ENCODE assay signal across 13 cellular contexts in genomic region chr11:65777241-65777640, GRCh38. TPM values are rescaled to one million over a fixed set of nuclear protein-coding genes. Genes with fewer than 3 reads are reported as not detected.
DNase-seq lines count a peak whose midpoint lies in the region; ATAC-seq and TF ChIP-seq lines count a peak whose summit lies in the region.
"Had no signal": no experiment of that assay in that cellular context is flagged by ENCODE, and none has a peak within 500 bp of the region (broad histone marks: within the 10 kb centered on the region; RNA-seq: fewer than 3 reads in every experiment).

No MANE protein-coding gene starts in this region.

- DNase-seq in CD1c-positive myeloid dendritic cell (ENCODE audit: extremely low spot score) = peak; percentile 13
- DNase-seq in activated CD8-positive, alpha-beta T cell treated with anti-CD3 and anti-CD28 coated beads for 36 hours = no peak
- peak; percentile 6 to 56 for DNase-seq in lower leg skin (ENCODE audit: low spot score in 2 of 2)
- DNase-seq in NK-92 (lab: John Stamatoyannopoulos, UW; ENCODE audit: unreplicated experiment) = no peak
- DNase-seq in left ventricle myocardium inferior = no peak
- DNase-seq in SKM-1 treated with dmso at 0.1 percent for 144 hours (lab: John Stamatoyannopoulos, UW; ENCODE audit: unreplicated experiment) = no peak
- no peak for DNase-seq in psoas muscle
- DNase-seq: GM23248, hypothalamus, Karpas-422, NCI-H1694 treated with DMSO at 0.1 percent for 48 hours, NCI-H510A had no signal

- H3K4me3 ChIP-seq in lower leg skin (ENCODE audit: low read depth, poor library complexity, severe bottlenecking) = no peak overlapping the region
- H3K4me3 ChIP-seq in skin epidermis = no peak overlapping the region
- H3K4me3 ChIP-seq in left ventricle myocardium inferior = no peak overlapping the region
- H3K4me3 ChIP-seq in psoas muscle = no peak overlapping the region
- H3K4me3 ChIP-seq: GM23248 had no signal

- peaks cover 27% of the 10 kb centered on the region for H3K4me1 Mint-ChIP-seq in activated CD8-positive, alpha-beta T cell treated with anti-CD3 and anti-CD28 coated beads for 36 hours (ENCODE audit: low read depth)

- intact Hi-C loops in activated CD8-positive, alpha-beta T cell treated with anti-CD3 and anti-CD28 coated beads for 36 hours (cut with micrococcal nuclease) = no loop called here
- intact Hi-C loops in lower leg skin (cut with DNase I; ENCODE audit: low total_unique reads) (loop anchor here (10.0 kb wide), 2 partner anchors 48 to 62 kb away; partner anchors contain the start of gene KAT5), left ventricle myocardium inferior (cut with micrococcal nuclease) (no loop called here), psoas muscle (cut with DNase I) (loop anchor here in 1 of 2 donors (5.0 kb wide), 1 partner anchor 210 kb away; no protein-coding TSS in a partner anchor)

- WGBS in lower leg skin, 2 donors = 83 to 88% methylated on average over 8 of the region's 8 CpGs
- WGBS in psoas muscle, 3 donors = 87% methylated on average over 8 of the region's 8 CpGs

- H3K9me3 Mint-ChIP-seq in activated CD8-positive, alpha-beta T cell treated with anti-CD3 and anti-CD28 coated beads for 36 hours = no peaks in the 10 kb centered on the region

- ATAC-seq in activated CD8-positive, alpha-beta T cell treated with anti-CD3 and anti-CD28 coated beads for 36 hours = no peak
- ATAC-seq in psoas muscle = no peak

- no peak for TF ChIP-seq POLR2A in lower leg skin (IDR thresholded peaks at IDR 0.05)

- peaks cover 18% of the 10 kb centered on the region for H3K36me3 Mint-ChIP-seq in activated CD8-positive, alpha-beta T cell treated with anti-CD3 and anti-CD28 coated beads for 36 hours (ENCODE audit: low read depth)

- CTCF ChIA-PET in activated CD8-positive, alpha-beta T cell treated with anti-CD3 and anti-CD28 coated beads for 36 hours (lab: Charles Lee) = interaction anchor here (1.1 to 12.0 kb wide), 6 partner anchors 13 to 72 kb away, joined by 3 to 235 read pairs (median 4); partner anchors contain the start of genes KAT5 and RNASEH2C

- no peaks in the 10 kb centered on the region for H3K27me3 ChIP-seq in left ventricle myocardium inferior (ENCODE audit: low read depth)
- no peaks in the 10 kb centered on the region for H3K27me3 ChIP-seq in psoas muscle (ENCODE audit: insufficient read depth in 3 of 3, low read length in 2 of 3)

- no peaks in the 10 kb centered on the region for H3K27me3 Mint-ChIP-seq in activated CD8-positive, alpha-beta T cell treated with anti-CD3 and anti-CD28 coated beads for 36 hours

- peaks cover 34% of the 10 kb centered on the region for H3K4me1 ChIP-seq in left ventricle myocardium inferior
- H3K4me1 ChIP-seq in psoas muscle = peaks cover 20% of the 10 kb centered on the region

- H3K36me3 ChIP-seq in left ventricle myocardium inferior (peaks cover 22% of the 10 kb centered on the region), psoas muscle (ENCODE audit: insufficient read depth in 1 of 2, low read depth in 1 of 2) (peaks cover 0 to 33% of the 10 kb centered on the region in 2 donors)

- peak overlapping the region; percentile 40 for H3K27ac Mint-ChIP-seq in activated CD8-positive, alpha-beta T cell treated with anti-CD3 and anti-CD28 coated beads for 36 hours

- TF ChIP-seq CTCF in activated CD8-positive, alpha-beta T cell treated with anti-CD3 and anti-CD28 coated beads for 36 hours (IDR thresholded peaks at IDR 0.05) = no peak
- TF ChIP-seq CTCF in lower leg skin (IDR thresholded peaks at IDR 0.05) (no peak), left ventricle myocardium inferior (IDR thresholded peaks at IDR 0.05; ENCODE audit: borderline replicate concordance) (no peak), psoas muscle (IDR thresholded peaks at IDR 0.05) (no peak)

- H3K4me3 Mint-ChIP-seq in activated CD8-positive, alpha-beta T cell treated with anti-CD3 and anti-CD28 coated beads for 36 hours = no peak overlapping the region

- POLR2A ChIA-PET in activated CD8-positive, alpha-beta T cell treated with anti-CD3 and anti-CD28 coated beads for 36 hours (lab: Charles Lee) = interaction anchor here (0.5 to 1.4 kb wide), 3 partner anchors 10 to 61 kb away, joined by 3 to 6 read pairs (median 3); no protein-coding TSS in a partner anchor

- H3K9me3 ChIP-seq in left ventricle myocardium inferior (replicated peaks) (no peaks in the 10 kb centered on the region), psoas muscle (no peaks in the 10 kb centered on the region)

- H3K27ac ChIP-seq in skin epidermis (peak overlapping the region in 15 of 21 experiments; percentile 12 to 82 (median 55)), left ventricle myocardium inferior (replicated peaks) (no peak overlapping the region), psoas muscle (no peak overlapping the region)
- H3K27ac ChIP-seq: GM23248 had no signal

RNA-seq across cellular contexts. Expression of gene AP5B1, which starts 3.5 kb away (rescaled TPM):
- 10 to 100 TPM; 30.9 to 31.1 TPM for total RNA-seq in activated CD8-positive, alpha-beta T cell treated with anti-CD3 and anti-CD28 coated beads for 36 hours
- 10 to 100 TPM; 32.2 to 44.3 (median 39.7) TPM for total RNA-seq in lower leg skin
- total RNA-seq in left ventricle myocardium inferior = 5.4 TPM
- total RNA-seq in psoas muscle = 10 to 100 TPM in 2 of 4 donors, 1 to 10 TPM in 2; 8.8 to 16.3 (median 12.7) TPM
- polyA plus RNA-seq in psoas muscle = 10 to 100 TPM in 1 of 3 donors, 1 to 10 TPM in 2; 6.1 to 20.5 (median 6.4) TPM

RNA-seq across cellular contexts. Expression of gene OVOL1, which starts 9.6 kb away (rescaled TPM):
- total RNA-seq in activated CD8-positive, alpha-beta T cell treated with anti-CD3 and anti-CD28 coated beads for 36 hours = 1 to 10 TPM in 1 of 2 experiments, under 1 TPM in 1; 0.90 to 1.2 TPM
- total RNA-seq in lower leg skin (100 to 1,000 TPM in 2 of 4 donors, 10 to 100 TPM in 2; 74.8 to 159 (median 105) TPM), left ventricle myocardium inferior (not detected), psoas muscle (not detected)
- under 1 TPM in 1 of 3 donors, not detected in 2; 0.01 TPM for polyA plus RNA-seq in psoas muscle
- total RNA-seq: GM23248 had no signal
- polyA plus RNA-seq: GM23248 had no signal

RNA-seq across cellular contexts. Expression of gene SNX32, which starts 56.5 kb away (rescaled TPM):
- total RNA-seq in activated CD8-positive, alpha-beta T cell treated with anti-CD3 and anti-CD28 coated beads for 36 hours = 1 to 10 TPM; 1.6 to 2.1 TPM
- total RNA-seq in lower leg skin (under 1 TPM; 0.21 to 0.99 (median 0.67) TPM), left ventricle myocardium inferior (not detected), psoas muscle (not detected)
- polyA plus RNA-seq in psoas muscle = under 1 TPM in 2 of 3 donors, not detected in 1; 0.05 to 0.20 TPM
- total RNA-seq: GM23248 had no signal

RNA-seq across cellular contexts. Expression of gene RNASEH2C, which starts 56.6 kb away (rescaled TPM):
- 100 to 1,000 TPM; 101 to 109 TPM for total RNA-seq in activated CD8-positive, alpha-beta T cell treated with anti-CD3 and anti-CD28 coated beads for 36 hours
- 10 to 100 TPM; 29.7 to 73.7 (median 57.4) TPM for total RNA-seq in lower leg skin
- total RNA-seq in left ventricle myocardium inferior = 39.7 TPM
- total RNA-seq in psoas muscle = 10 to 100 TPM; 17.5 to 38.4 (median 28.1) TPM
- 10 to 100 TPM; 39.3 to 62.3 (median 47.1) TPM for polyA plus RNA-seq in psoas muscle

Comparison
In these comparisons a context has a peak if more than half of its experiments do, and no peak if none do; other contexts are left out.
1. DNase-seq: peak in CD1c-positive myeloid dendritic cell (single experiment) and lower leg skin (2 of 2); none in activated CD8-positive, alpha-beta T cell treated with anti-CD3 and anti-CD28 coated beads for 36 hours (single experiment), NK-92 (single experiment), left ventricle myocardium inferior (single experiment), SKM-1 treated with dmso at 0.1 percent for 144 hours (single experiment) and psoas muscle (0 of 2).
2. H3K27ac ChIP-seq: peak in skin epidermis (15 of 21); none in left ventricle myocardium inferior (single experiment) and psoas muscle (single experiment).
3. RNA of gene OVOL1, which starts 9.6 kb away (total RNA-seq): 74.8 to 159 TPM in lower leg skin; 0.90 to 1.2 TPM in activated CD8-positive, alpha-beta T cell treated with anti-CD3 and anti-CD28 coated beads for 36 hours, not detected in left ventricle myocardium inferior (single experiment) and not detected in psoas muscle; every median in the first group is over 10 times any median in the second.